In the genomic region with DNA sequence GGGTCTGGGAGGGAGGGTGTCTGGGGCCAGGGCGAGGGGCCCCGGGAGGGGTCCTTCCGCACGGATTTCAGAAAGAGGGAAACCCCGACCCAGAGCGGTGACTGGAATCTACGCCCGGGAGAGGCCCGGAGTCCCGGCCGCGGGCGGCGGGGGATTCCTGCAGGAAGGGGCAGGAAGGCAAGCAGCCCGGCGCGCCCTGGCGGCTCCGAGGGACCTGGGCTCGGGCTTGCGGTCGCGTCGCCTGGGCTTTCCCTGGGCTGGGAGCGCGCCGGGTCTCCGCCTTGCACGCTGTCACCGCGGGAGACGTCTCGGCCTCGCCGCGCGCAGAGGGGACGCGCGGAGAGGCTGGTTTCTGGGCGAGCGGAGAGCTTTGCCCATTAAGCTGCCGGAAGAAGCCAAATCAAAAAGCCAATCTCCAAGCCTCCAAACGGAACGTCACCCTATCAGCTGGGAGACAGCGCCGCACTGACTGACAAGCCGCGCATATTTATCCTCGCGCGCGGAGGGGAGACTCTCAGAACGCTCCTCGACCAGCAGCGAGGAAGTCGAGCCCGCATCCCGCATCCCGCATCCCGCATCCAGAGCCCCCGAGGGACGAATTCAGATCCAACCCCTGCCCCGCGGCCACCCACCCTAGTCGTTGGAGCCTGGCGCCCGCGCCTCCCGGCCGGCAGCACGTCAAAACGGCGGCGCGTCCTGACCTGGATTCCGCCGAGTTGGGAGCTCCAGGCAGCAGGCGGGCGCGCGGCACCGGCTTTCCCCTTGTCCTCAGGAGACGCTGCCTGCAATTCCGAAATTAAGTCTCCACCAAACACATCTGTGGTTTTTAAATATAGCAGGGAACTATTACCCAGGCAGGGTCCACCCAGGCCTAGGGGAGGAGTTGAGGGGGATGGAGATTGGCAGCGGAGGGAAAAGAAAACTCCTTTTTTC, we compare ENCODE assay signal across 2 cellular contexts.
TF ChIP-seq lines count a peak whose summit lies in the region.

A gene with protein sequence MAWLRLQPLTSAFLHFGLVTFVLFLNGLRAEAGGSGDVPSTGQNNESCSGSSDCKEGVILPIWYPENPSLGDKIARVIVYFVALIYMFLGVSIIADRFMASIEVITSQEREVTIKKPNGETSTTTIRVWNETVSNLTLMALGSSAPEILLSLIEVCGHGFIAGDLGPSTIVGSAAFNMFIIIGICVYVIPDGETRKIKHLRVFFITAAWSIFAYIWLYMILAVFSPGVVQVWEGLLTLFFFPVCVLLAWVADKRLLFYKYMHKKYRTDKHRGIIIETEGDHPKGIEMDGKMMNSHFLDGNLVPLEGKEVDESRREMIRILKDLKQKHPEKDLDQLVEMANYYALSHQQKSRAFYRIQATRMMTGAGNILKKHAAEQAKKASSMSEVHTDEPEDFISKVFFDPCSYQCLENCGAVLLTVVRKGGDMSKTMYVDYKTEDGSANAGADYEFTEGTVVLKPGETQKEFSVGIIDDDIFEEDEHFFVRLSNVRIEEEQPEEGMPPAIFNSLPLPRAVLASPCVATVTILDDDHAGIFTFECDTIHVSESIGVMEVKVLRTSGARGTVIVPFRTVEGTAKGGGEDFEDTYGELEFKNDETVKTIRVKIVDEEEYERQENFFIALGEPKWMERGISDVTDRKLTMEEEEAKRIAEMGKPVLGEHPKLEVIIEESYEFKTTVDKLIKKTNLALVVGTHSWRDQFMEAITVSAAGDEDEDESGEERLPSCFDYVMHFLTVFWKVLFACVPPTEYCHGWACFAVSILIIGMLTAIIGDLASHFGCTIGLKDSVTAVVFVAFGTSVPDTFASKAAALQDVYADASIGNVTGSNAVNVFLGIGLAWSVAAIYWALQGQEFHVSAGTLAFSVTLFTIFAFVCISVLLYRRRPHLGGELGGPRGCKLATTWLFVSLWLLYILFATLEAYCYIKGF (minus strand): TSS at position 344 of the 933 bp plus-strand sequence. CDS start 20,529 bp downstream, outside the sequence.

TF ChIP-seq in HEK293, 187 proteins besides CTCF, POLR2A, EP300 and RAD21 (continued from another document):
- TF ChIP-seq SP7 (tag by site-specific recombination; IDR thresholded peaks at IDR 0.05) = 0 out of 2 replicates have a peak, but pooled peaks have one; percentile 21
- no peak for TF ChIP-seq ZNF785 (tag by site-specific recombination; IDR thresholded peaks at IDR 0.05)
- TF ChIP-seq ZNF677 (tag by site-specific recombination; IDR thresholded peaks at IDR 0.05) = no peak
- peak; percentile 76 for TF ChIP-seq ZBTB8A (tag by site-specific recombination; IDR thresholded peaks at IDR 0.05)
- peak; percentile 47 for TF ChIP-seq ZIC2 (tag by site-specific recombination; IDR thresholded peaks at IDR 0.05)
- peak; percentile 35; the same call in 1 of the 2 replicates for TF ChIP-seq ZNF629 (tag by site-specific recombination; IDR thresholded peaks at IDR 0.05)
- TF ChIP-seq ZNF341 (tag by site-specific recombination; IDR thresholded peaks at IDR 0.05; ENCODE audit: low read depth) = peak; percentile 40
- TF ChIP-seq, protein P1, sequence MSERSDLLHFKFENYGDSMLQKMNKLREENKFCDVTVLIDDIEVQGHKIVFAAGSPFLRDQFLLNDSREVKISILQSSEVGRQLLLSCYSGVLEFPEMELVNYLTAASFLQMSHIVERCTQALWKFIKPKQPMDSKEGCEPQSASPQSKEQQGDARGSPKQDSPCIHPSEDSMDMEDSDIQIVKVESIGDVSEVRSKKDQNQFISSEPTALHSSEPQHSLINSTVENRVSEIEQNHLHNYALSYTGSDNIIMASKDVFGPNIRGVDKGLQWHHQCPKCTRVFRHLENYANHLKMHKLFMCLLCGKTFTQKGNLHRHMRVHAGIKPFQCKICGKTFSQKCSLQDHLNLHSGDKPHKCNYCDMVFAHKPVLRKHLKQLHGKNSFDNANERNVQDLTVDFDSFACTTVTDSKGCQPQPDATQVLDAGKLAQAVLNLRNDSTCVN (tag by site-specific recombination; optimal IDR thresholded peaks at IDR 0.05) = peak; percentile 94
- TF ChIP-seq ZBTB17 (tag by site-specific recombination; IDR thresholded peaks at IDR 0.05) = peak; percentile 40; the same call in 1 of the 2 replicates
- TF ChIP-seq ZBTB20 (tag by site-specific recombination; IDR thresholded peaks at IDR 0.05) = peak; percentile 77
- TF ChIP-seq TCF7L2 (IDR thresholded peaks at IDR 0.05; ENCODE audit: borderline replicate concordance, low read depth, low read length) = no peak
- TF ChIP-seq ZNF600 (tag by site-specific recombination; IDR thresholded peaks at IDR 0.05) = peak; percentile 83
- TF ChIP-seq ZNF335 (tag by site-specific recombination; conservative IDR thresholded peaks at IDR 0.05) = peak; percentile 49; the same call in 1 of the 2 replicates
- no peak for TF ChIP-seq ZNF24 (tag by site-specific recombination; IDR thresholded peaks at IDR 0.05)
- TF ChIP-seq, protein P2, sequence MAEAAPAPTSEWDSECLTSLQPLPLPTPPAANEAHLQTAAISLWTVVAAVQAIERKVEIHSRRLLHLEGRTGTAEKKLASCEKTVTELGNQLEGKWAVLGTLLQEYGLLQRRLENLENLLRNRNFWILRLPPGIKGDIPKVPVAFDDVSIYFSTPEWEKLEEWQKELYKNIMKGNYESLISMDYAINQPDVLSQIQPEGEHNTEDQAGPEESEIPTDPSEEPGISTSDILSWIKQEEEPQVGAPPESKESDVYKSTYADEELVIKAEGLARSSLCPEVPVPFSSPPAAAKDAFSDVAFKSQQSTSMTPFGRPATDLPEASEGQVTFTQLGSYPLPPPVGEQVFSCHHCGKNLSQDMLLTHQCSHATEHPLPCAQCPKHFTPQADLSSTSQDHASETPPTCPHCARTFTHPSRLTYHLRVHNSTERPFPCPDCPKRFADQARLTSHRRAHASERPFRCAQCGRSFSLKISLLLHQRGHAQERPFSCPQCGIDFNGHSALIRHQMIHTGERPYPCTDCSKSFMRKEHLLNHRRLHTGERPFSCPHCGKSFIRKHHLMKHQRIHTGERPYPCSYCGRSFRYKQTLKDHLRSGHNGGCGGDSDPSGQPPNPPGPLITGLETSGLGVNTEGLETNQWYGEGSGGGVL (tag by site-specific recombination; IDR thresholded peaks at IDR 0.05) = peak; percentile 51; the same call in 1 of the 2 replicates
- no peak for TF ChIP-seq ZNF10 (tag by site-specific recombination; IDR thresholded peaks at IDR 0.05)
- TF ChIP-seq ZXDB (tag by site-specific recombination; IDR thresholded peaks at IDR 0.05) = 0 out of 2 replicates have a peak, but pooled peaks have one; percentile 18
- peak; percentile 24; the same call in 1 of the 2 replicates for TF ChIP-seq GLIS1 (tag by site-specific recombination; IDR thresholded peaks at IDR 0.05)
TF ChIP-seq in HEK293: peak in this region for 13.

TF ChIP-seq in GM12878, 131 proteins besides CTCF, POLR2A, EP300 and RAD21 (continued from another document):
- 0 out of 4 replicates have a peak, but pooled peaks of 1 of the 2 experiments have one; percentile 5 for TF ChIP-seq SRF (IDR thresholded peaks at IDR 0.05; ENCODE audit: low read depth in 2 of 2, low read length in 2 of 2)
- TF ChIP-seq, protein P3, sequence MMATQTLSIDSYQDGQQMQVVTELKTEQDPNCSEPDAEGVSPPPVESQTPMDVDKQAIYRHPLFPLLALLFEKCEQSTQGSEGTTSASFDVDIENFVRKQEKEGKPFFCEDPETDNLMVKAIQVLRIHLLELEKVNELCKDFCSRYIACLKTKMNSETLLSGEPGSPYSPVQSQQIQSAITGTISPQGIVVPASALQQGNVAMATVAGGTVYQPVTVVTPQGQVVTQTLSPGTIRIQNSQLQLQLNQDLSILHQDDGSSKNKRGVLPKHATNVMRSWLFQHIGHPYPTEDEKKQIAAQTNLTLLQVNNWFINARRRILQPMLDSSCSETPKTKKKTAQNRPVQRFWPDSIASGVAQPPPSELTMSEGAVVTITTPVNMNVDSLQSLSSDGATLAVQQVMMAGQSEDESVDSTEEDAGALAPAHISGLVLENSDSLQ (IDR thresholded peaks at IDR 0.05) = peak; percentile 66; the same call in 1 of the 2 replicates
- TF ChIP-seq DPF2 (IDR thresholded peaks at IDR 0.05) = no peak
- TF ChIP-seq HDAC6 (IDR thresholded peaks at IDR 0.05; ENCODE audit: unreplicated experiment) = peak; percentile 80
